Comparison of ENCODE assay signal across 14 cellular contexts in genomic region chr2:172251231-172251630, GRCh38.
A peak's percentile ranks its signal among the peaks of the same experiment; 100 is the strongest.
DNase-seq lines count a peak whose midpoint lies in the region; ATAC-seq and TF ChIP-seq lines count a peak whose summit lies in the region.
"Had no signal": no experiment of that assay in that cellular context is flagged by ENCODE, and none has a peak within 500 bp of the region (broad histone marks: within the 10 kb centered on the region; RNA-seq: fewer than 3 reads in every experiment).

No MANE protein-coding gene starts in this region.

- DNase-seq in right cardiac atrium (no peak), Right ventricle myocardium superior (no peak), brain microvascular endothelial cell (no peak), hepatic stellate cell (ENCODE audit: low spot score) (peak; percentile 36), uterus (no peak), NCI-H510A (lab: John Stamatoyannopoulos, UW) (no peak), NOMO-1 treated with DMSO at 0.1 percent for 48 hours (lab: John Stamatoyannopoulos, UW; ENCODE audit: unreplicated experiment) (no peak)
- DNase-seq: activated CD4-positive, alpha-beta T cell treated with anti-CD3 and anti-CD28 coated beads, Interleukin-2, amount 10 ng/mL, durations not matched to agents 7 days and 5 days; DMS153; islet precursor cell; stimulated activated CD4-positive, alpha-beta T cell treated with anti-CD3 and anti-CD28 coated beads, Interleukin-15, amount 100 ng/mL, for 24 hours; T-helper 17 cell had no signal

- H3K4me3 ChIP-seq in right cardiac atrium (ENCODE audit: low read length) = no peak overlapping the region
- H3K4me3 ChIP-seq in brain microvascular endothelial cell (ENCODE audit: low read depth, low read length) = no peak overlapping the region
- no peak overlapping the region for H3K4me3 ChIP-seq in uterus
- H3K4me3 ChIP-seq: cardiac muscle cell had no signal

- H3K27me3 ChIP-seq in right cardiac atrium (ENCODE audit: control insufficient read depth, insufficient read depth) (no peaks in the 10 kb centered on the region), brain microvascular endothelial cell (replicated peaks) (no peaks in the 10 kb centered on the region), uterus (no peaks in the 10 kb centered on the region)
- H3K27me3 ChIP-seq: cardiac muscle cell had no signal

- H3K4me1 ChIP-seq in right cardiac atrium (ENCODE audit: control insufficient read depth, insufficient read depth, low read length) (peaks cover 4% of the 10 kb centered on the region), uterus (no peaks in the 10 kb centered on the region)

- TF ChIP-seq CTCF in brain microvascular endothelial cell (IDR thresholded peaks at IDR 0.05; ENCODE audit: low read depth, low read length, missing control alignments) (no peak), uterus (IDR thresholded peaks at IDR 0.05) (no peak)

- ATAC-seq in right cardiac atrium (no peak), Right ventricle myocardium superior (ENCODE audit: poor library complexity) (no peak), HG03469 (IDR thresholded peaks at IDR 0.05; ENCODE audit: unreplicated experiment) (no peak)
- ATAC-seq: T-helper 17 cell had no signal

- TF ChIP-seq POLR2A in uterus (IDR thresholded peaks at IDR 0.05) = no peak

- in situ Hi-C loops in brain microvascular endothelial cell (cut with HindIII; ENCODE audit: low pct_ligation_motif_present, low sequenced_read_pairs) = no loop called here

- H3K36me3 ChIP-seq in brain microvascular endothelial cell (replicated peaks) = no peaks in the 10 kb centered on the region
- H3K36me3 ChIP-seq in uterus = no peaks in the 10 kb centered on the region
- H3K36me3 ChIP-seq: cardiac muscle cell had no signal

- H3K27ac ChIP-seq in right cardiac atrium (ENCODE audit: low read length) = peak overlapping the region; percentile 88
- H3K27ac ChIP-seq in brain microvascular endothelial cell = peak overlapping the region; percentile 6
- peak overlapping the region; percentile 15 to 36 for H3K27ac ChIP-seq in uterus
- H3K27ac ChIP-seq: cardiac muscle cell had no signal

- WGBS in right cardiac atrium = 58% methylated on average over 3 of the region's 3 CpGs

- intact Hi-C loops in right cardiac atrium (cut with DNase I) (no loop called here), Right ventricle myocardium superior (cut with DNase I) (no loop called here), uterus (cut with DNase I; ENCODE audit: low total_unique reads) (no loop called here)

- H3K9me3 ChIP-seq in right cardiac atrium (ENCODE audit: control insufficient read depth, low read length) (no peaks in the 10 kb centered on the region), uterus (no peaks in the 10 kb centered on the region)

Comparison
In these comparisons a context has a peak if more than half of its experiments do, and no peak if none do; other contexts are left out.
1. H3K27ac ChIP-seq: peak in every context shown above with its lines; median percentile 88 in right cardiac atrium; 26 in uterus; 6 in brain microvascular endothelial cell.